7 cellular contexts compared by ENCODE assay signal in the genomic region with DNA sequence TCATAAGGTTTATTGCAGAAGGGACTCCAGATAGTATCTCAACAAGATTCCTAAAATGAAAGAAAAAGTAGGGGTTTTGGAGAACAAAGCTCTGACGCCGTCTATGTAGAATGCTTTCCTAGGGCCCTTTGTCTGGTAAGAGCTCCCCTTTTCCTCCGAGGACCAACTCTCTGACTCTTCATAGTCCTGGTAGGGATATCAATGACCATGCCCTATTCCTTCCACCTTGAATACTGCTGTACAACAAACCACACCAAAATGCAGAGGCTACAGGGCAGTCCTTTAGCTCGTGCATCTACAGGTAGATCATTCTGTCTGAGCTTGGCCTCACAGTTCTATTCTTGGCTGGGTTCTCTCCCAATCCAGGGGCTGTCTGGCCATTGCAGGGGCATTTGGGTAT.
"Had no signal": no experiment of that assay in that cellular context is flagged by ENCODE, and none has a peak within 500 bp of the region (broad histone marks: within the 10 kb centered on the region; RNA-seq: fewer than 3 reads in every experiment).

No MANE protein-coding gene starts in this region.

- H3K9ac ChIP-seq: KMS-11 had no signal

- FAIRE-seq: HTR-8/SVneo, K562 had no signal

- H3K27ac ChIP-seq: HL-60, KMS-11 had no signal

- H3K4me3 ChIP-seq: K562 had no signal

- DNase-seq: IMR-90, KBM-7, KG1 had no signal

- ATAC-seq: K562 had no signal

- H3K4me2 ChIP-seq: KMS-11 had no signal
